8 cellular contexts compared by ENCODE assay signal in the genomic region with DNA sequence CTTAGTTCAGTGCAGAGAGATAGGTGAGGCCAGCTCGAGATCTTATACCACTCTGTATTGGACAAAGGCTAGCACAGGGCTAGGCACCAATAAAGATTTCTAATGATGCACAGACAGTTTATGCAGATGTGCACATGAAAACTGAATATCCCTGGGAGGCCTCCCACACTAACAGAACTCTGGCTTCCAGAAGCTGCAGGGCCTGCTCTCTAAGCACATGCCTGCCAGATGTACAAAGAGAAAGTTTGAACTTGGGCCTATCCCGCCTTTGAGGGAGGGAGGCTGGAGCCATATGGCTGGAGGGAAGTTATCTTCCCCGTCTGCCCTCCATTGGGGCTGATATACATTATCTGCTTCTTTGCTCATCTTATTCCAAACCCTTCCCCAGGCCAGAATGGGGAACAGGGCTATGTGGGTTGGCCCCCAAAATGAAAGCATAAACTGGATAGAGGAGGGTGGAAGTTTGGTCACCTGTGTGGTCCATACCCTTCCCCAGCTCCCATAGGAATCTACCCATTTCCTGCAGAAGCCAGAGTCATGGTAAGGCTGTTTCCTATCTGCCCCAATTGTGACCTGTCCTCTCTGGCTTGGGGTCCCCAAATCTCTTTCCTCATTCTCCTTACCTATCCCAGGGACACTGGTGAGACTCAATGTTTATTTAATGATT. TPM values are rescaled to one million over a fixed set of nuclear protein-coding genes. Genes with fewer than 3 reads are reported as not detected.
A peak's percentile ranks its signal among the peaks of the same experiment; 100 is the strongest.
DNase-seq lines count a peak whose midpoint lies in the region; ATAC-seq and TF ChIP-seq lines count a peak whose summit lies in the region.
"Had no signal": no experiment of that assay in that cellular context is flagged by ENCODE, and none has a peak within 500 bp of the region (broad histone marks: within the 10 kb centered on the region; RNA-seq: fewer than 3 reads in every experiment).

No MANE protein-coding gene starts in this region.

- peak overlapping the region; percentile 74 for H3K4me3 ChIP-seq in GM23338
- peak overlapping the region; percentile 53 for H3K4me3 ChIP-seq in iPS-18a (ENCODE audit: low read length)
- H3K4me3 ChIP-seq in stomach smooth muscle (ENCODE audit: low read length in 2 of 2), result peak overlapping the region; percentile 13 to 80

- H3K4me3 Mint-ChIP-seq in GM23338 (peak overlapping the region; percentile 81), T-helper 17 cell (peak overlapping the region; percentile 88)

- H3K27ac Mint-ChIP-seq in GM23338 (no peak overlapping the region), T-helper 17 cell (no peak overlapping the region)
- H3K27ac Mint-ChIP-seq: activated CD4-positive, alpha-beta T cell treated with anti-CD3 and anti-CD28 coated beads, Interleukin-2, amount 10 ng/mL, durations not matched to agents 7 days and 5 days had no signal

- no peaks in the 10 kb centered on the region for H3K36me3 Mint-ChIP-seq in GM23338 (ENCODE audit: low read depth)
- no peaks in the 10 kb centered on the region for H3K36me3 Mint-ChIP-seq in T-helper 17 cell (ENCODE audit: low read depth)

- peaks cover 9% of the 10 kb centered on the region for H4K20me1 ChIP-seq in GM23338 (replicated peaks; ENCODE audit: insufficient read depth)

- H3K9me3 Mint-ChIP-seq in GM23338, result peaks cover 2% of the 10 kb centered on the region; the same call in 1 of the 3 replicates
- H3K9me3 Mint-ChIP-seq: activated CD4-positive, alpha-beta T cell treated with anti-CD3 and anti-CD28 coated beads, Interleukin-2, amount 10 ng/mL, durations not matched to agents 7 days and 5 days had no signal

- DNase-seq in GM23338 (ENCODE audit: low spot score) (no peak), T-helper 17 cell (no peak), globus pallidus (ENCODE audit: low spot score) (no peak), NCI-H524 treated with DMSO at 0.1 percent for 48 hours (lab: John Stamatoyannopoulos, UW) (no peak), dedifferentiated amniotic fluid mesenchymal stem cell (ENCODE audit: extremely low spot score) (no peak)

- peaks cover 31% of the 10 kb centered on the region for H3K4me1 Mint-ChIP-seq in GM23338
- peaks cover 24% of the 10 kb centered on the region for H3K4me1 Mint-ChIP-seq in T-helper 17 cell

- H3K9me2 ChIP-seq in GM23338 (ENCODE audit: insufficient read depth), result no peaks in the 10 kb centered on the region

- H3F3A ChIP-seq in GM23338 (replicated peaks; ENCODE audit: low read depth), result peaks cover 15% of the 10 kb centered on the region; the same call in 1 of the 2 replicates

- H3K4me2 ChIP-seq in GM23338, result peak overlapping the region; percentile 94

- no peak overlapping the region for H3K27ac ChIP-seq in GM23338 (ENCODE audit: low read depth)
- no peak overlapping the region for H3K27ac ChIP-seq in iPS-18a (ENCODE audit: low read length)
- no peak overlapping the region for H3K27ac ChIP-seq in stomach smooth muscle (ENCODE audit: low read length)

- no peaks in the 10 kb centered on the region for H3K36me3 ChIP-seq in GM23338 (ENCODE audit: insufficient read depth)
- H3K36me3 ChIP-seq in iPS-18a (ENCODE audit: control insufficient read depth, low read depth, low read length), result no peaks in the 10 kb centered on the region
- H3K36me3 ChIP-seq in stomach smooth muscle (ENCODE audit: control insufficient read depth in 2 of 2, insufficient read depth in 2 of 2, low read length in 2 of 2), result no peaks in the 10 kb centered on the region

- no peak overlapping the region; the same call in 1 of the 2 replicates for H2AFZ ChIP-seq in GM23338

- no peak for TF ChIP-seq CTCF in GM23338 (conservative IDR thresholded peaks at IDR 0.05; ENCODE audit: low read depth in 2 of 2)

- H3K9me3 ChIP-seq in T-helper 17 cell (ENCODE audit: control insufficient read depth, low read length, poor library complexity, severe bottlenecking) (no peaks in the 10 kb centered on the region), iPS-18a (ENCODE audit: control insufficient read depth, low read depth, low read length) (no peaks in the 10 kb centered on the region), stomach smooth muscle (ENCODE audit: control insufficient read depth in 2 of 2, low read length in 2 of 2) (no peaks in the 10 kb centered on the region)

- H3K4me1 ChIP-seq in GM23338 (ENCODE audit: insufficient read depth) (peaks cover 31% of the 10 kb centered on the region), iPS-18a (ENCODE audit: control insufficient read depth, low read depth, low read length) (peaks cover 18% of the 10 kb centered on the region), stomach smooth muscle (ENCODE audit: control insufficient read depth, insufficient read depth, low read length) (peaks cover 58% of the 10 kb centered on the region)

- H3K27me3 Mint-ChIP-seq in GM23338 (ENCODE audit: insufficient read depth, low read depth, poor library complexity) (peaks cover 72% of the 10 kb centered on the region), T-helper 17 cell (peaks cover 29% of the 10 kb centered on the region)

- H3K79me2 ChIP-seq in GM23338 (replicated peaks; ENCODE audit: insufficient read depth), result no peaks in the 10 kb centered on the region

- no peak overlapping the region for H3K9ac ChIP-seq in iPS-18a (ENCODE audit: low read length)
- H3K9ac ChIP-seq in stomach smooth muscle (ENCODE audit: low read length in 2 of 2), result peak overlapping the region in 1 of 2 donors; percentile 13

- ATAC-seq in GM23338 (no peak), T-helper 17 cell (no peak)

- H3K27me3 ChIP-seq in GM23338 (ENCODE audit: insufficient read depth) (peaks cover 83% of the 10 kb centered on the region), iPS-18a (ENCODE audit: control insufficient read depth, insufficient read depth, low read length) (peaks cover 74% of the 10 kb centered on the region), stomach smooth muscle (ENCODE audit: control insufficient read depth in 1 of 2, insufficient read depth in 2 of 2, low read length in 2 of 2) (peaks cover 42 to 55% of the 10 kb centered on the region in 2 donors)

TF ChIP-seq in GM23338, 12 proteins besides CTCF, POLR2A, EP300 and RAD21:
- TF ChIP-seq NANOG (IDR thresholded peaks at IDR 0.05; ENCODE audit: borderline replicate concordance) (no peak), STAT1 (IDR thresholded peaks at IDR 0.05; ENCODE audit: unreplicated experiment) (no peak), ZNF114 (CRISPR knock-in tag; IDR thresholded peaks at IDR 0.05) (no peak), EZH2phosphoT487 (IDR thresholded peaks at IDR 0.05; ENCODE audit: unreplicated experiment) (no peak), POLR2AphosphoS5 (IDR thresholded peaks at IDR 0.05; ENCODE audit: low read depth) (no peak), JUNB (IDR thresholded peaks at IDR 0.05; ENCODE audit: unreplicated experiment) (no peak)
- TF ChIP-seq, protein P1, sequence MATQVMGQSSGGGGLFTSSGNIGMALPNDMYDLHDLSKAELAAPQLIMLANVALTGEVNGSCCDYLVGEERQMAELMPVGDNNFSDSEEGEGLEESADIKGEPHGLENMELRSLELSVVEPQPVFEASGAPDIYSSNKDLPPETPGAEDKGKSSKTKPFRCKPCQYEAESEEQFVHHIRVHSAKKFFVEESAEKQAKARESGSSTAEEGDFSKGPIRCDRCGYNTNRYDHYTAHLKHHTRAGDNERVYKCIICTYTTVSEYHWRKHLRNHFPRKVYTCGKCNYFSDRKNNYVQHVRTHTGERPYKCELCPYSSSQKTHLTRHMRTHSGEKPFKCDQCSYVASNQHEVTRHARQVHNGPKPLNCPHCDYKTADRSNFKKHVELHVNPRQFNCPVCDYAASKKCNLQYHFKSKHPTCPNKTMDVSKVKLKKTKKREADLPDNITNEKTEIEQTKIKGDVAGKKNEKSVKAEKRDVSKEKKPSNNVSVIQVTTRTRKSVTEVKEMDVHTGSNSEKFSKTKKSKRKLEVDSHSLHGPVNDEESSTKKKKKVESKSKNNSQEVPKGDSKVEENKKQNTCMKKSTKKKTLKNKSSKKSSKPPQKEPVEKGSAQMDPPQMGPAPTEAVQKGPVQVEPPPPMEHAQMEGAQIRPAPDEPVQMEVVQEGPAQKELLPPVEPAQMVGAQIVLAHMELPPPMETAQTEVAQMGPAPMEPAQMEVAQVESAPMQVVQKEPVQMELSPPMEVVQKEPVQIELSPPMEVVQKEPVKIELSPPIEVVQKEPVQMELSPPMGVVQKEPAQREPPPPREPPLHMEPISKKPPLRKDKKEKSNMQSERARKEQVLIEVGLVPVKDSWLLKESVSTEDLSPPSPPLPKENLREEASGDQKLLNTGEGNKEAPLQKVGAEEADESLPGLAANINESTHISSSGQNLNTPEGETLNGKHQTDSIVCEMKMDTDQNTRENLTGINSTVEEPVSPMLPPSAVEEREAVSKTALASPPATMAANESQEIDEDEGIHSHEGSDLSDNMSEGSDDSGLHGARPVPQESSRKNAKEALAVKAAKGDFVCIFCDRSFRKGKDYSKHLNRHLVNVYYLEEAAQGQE (IDR thresholded peaks at IDR 0.05; ENCODE audit: unreplicated experiment), result no peak
- TF ChIP-seq, protein P2, sequence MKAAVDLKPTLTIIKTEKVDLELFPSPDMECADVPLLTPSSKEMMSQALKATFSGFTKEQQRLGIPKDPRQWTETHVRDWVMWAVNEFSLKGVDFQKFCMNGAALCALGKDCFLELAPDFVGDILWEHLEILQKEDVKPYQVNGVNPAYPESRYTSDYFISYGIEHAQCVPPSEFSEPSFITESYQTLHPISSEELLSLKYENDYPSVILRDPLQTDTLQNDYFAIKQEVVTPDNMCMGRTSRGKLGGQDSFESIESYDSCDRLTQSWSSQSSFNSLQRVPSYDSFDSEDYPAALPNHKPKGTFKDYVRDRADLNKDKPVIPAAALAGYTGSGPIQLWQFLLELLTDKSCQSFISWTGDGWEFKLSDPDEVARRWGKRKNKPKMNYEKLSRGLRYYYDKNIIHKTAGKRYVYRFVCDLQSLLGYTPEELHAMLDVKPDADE (IDR thresholded peaks at IDR 0.05), result no peak

RNA-seq across cellular contexts. Expression of a gene that starts 3.8 kb away (rescaled TPM):
- 1.2 and 1.3 TPM in 2 replicates for total RNA-seq in GM23338 (2014; rRNA removed; shearing (Covaris generic))
- 0.27 and 0.75 TPM in 2 replicates for polyA plus RNA-seq in GM23338 (2016; fragmentation: Nextera tagmentation; extraction: Ambion mirVana)
- total RNA-seq in T-helper 17 cell, result not detected

RNA-seq across cellular contexts. Expression of a gene that starts 34.6 kb away (rescaled TPM):
- 2.3 and 3.8 TPM in 2 replicates for total RNA-seq in GM23338 (2014; rRNA removed; shearing (Covaris generic))
- 0.68 and 0.73 TPM in 2 replicates for polyA plus RNA-seq in GM23338 (2016; fragmentation: Nextera tagmentation; extraction: Ambion mirVana)
- total RNA-seq in T-helper 17 cell, result 10 to 100 TPM; 40.8 to 51.5 TPM

RNA-seq across cellular contexts. Expression of a gene that starts 34.7 kb away (rescaled TPM):
- total RNA-seq in GM23338 (2014; rRNA removed; shearing (Covaris generic)), result 1.7 and 2.3 TPM in 2 replicates
- polyA plus RNA-seq in GM23338 (2016; fragmentation: Nextera tagmentation; extraction: Ambion mirVana), result 1.5 and 1.7 TPM in 2 replicates
- total RNA-seq in T-helper 17 cell, result 1 to 10 TPM in 1 of 2 donors, under 1 TPM in 1; 0.65 to 1.1 TPM
